Comparison of ENCODE assay signal across 1 cellular context in genomic region chr19:41862445-41862986, GRCh38.
TF ChIP-seq lines count a peak whose summit lies in the region.

No MANE protein-coding gene starts in this region.

TF ChIP-seq in GM12878, 131 proteins besides CTCF, POLR2A, EP300 and RAD21:
- TF ChIP-seq POLR2AphosphoS5 (IDR thresholded peaks at IDR 0.05; ENCODE audit: low read length) = peak; percentile 16; the same call in 1 of the 2 replicates
- TF ChIP-seq PML (IDR thresholded peaks at IDR 0.05; ENCODE audit: low read length) = 0 out of 2 replicates have a peak, but pooled peaks have one; percentile 1
- no peak for TF ChIP-seq CBX5 (IDR thresholded peaks at IDR 0.05; ENCODE audit: low read depth)
- no peak for TF ChIP-seq IKZF2 (IDR thresholded peaks at IDR 0.05)
